27 cellular contexts compared by ENCODE assay signal in the genomic region with DNA sequence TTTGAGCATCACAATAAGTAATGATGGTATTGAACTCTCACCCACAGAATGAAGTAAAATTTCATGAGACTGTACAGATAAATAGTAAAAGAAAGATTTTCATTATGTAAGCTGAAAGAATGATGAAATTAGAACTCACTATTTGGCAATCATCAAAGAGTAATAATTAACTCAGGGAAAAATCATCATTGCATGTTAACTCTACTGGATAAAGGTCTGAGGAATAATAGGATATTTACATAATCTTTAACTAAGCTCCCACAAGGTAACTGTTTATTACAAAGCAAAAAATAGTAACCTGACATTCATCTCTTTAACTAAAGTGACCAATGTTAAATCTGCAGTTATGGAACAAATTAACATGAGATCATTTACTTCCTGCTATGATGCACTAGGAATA.
"Had no signal": no experiment of that assay in that cellular context is flagged by ENCODE, and none has a peak within 500 bp of the region (broad histone marks: within the 10 kb centered on the region; RNA-seq: fewer than 3 reads in every experiment).

No MANE protein-coding gene starts in this region.

- FAIRE-seq: endometrium had no signal

- H3K9me3 Mint-ChIP-seq: central memory CD8-positive, alpha-beta T cell; effector memory CD8-positive, alpha-beta T cell had no signal

- H3K4me3 ChIP-seq: colonic mucosa, esophagus squamous epithelium, gastrocnemius medialis, heart left ventricle, hepatocyte, left ventricle myocardium inferior, lower lobe of right lung, mucosa of descending colon had no signal

- H3K36me3 ChIP-seq: colonic mucosa, esophagus squamous epithelium, gastrocnemius medialis, heart left ventricle, left ventricle myocardium inferior, lower lobe of right lung had no signal

- H3K27ac ChIP-seq: colonic mucosa, epithelial cell of prostate, esophagus squamous epithelium, gastrocnemius medialis, heart left ventricle, hepatocyte, left ventricle myocardium inferior, lower lobe of right lung had no signal

- ATAC-seq: effector memory CD8-positive, alpha-beta T cell; esophagus mucosa; gastrocnemius medialis; heart left ventricle; left cardiac atrium; lower lobe of right lung; mucosa of descending colon had no signal

- H3K9me3 ChIP-seq: colonic mucosa, esophagus squamous epithelium, gastrocnemius medialis, heart left ventricle, lower lobe of right lung, mucosa of descending colon had no signal

- H3K27ac Mint-ChIP-seq: dendritic cell treated with granulocyte-macrophage colony-stimulating factor and Interleukin-4, amounts not matched to agents 40 ng/mL and 50 ng/mL, for 4 days; effector memory CD8-positive, alpha-beta T cell; immature natural killer cell; mesothelial cell of epicardium had no signal

- H3K27me3 ChIP-seq: colonic mucosa, esophagus squamous epithelium, gastrocnemius medialis, heart left ventricle, hepatocyte had no signal

- H3K4me1 ChIP-seq: colonic mucosa, esophagus squamous epithelium, gastrocnemius medialis, heart left ventricle, left ventricle myocardium inferior, lower lobe of right lung had no signal

- DNase-seq: cerebellar nuclear complex; colonic mucosa; cortex of kidney; effector CD8-positive, alpha-beta T cell; effector memory CD8-positive, alpha-beta T cell; endodermal cell; erythroblast; esophagus squamous epithelium; foreskin fibroblast; foreskin melanocyte; gastrocnemius medialis; heart left ventricle; hypothalamus; immature natural killer cell; islet precursor cell; left cardiac atrium; left ventricle myocardium inferior; lower lobe of right lung; mesenchymal stem cell; mucosa of descending colon had no signal

- H3K4me3 Mint-ChIP-seq: central memory CD8-positive, alpha-beta T cell; dendritic cell treated with granulocyte-macrophage colony-stimulating factor and Interleukin-4, amounts not matched to agents 40 ng/mL and 50 ng/mL, for 4 days; effector memory CD8-positive, alpha-beta T cell; endodermal cell; immature natural killer cell; mesothelial cell of epicardium had no signal

- H3K27me3 Mint-ChIP-seq: central memory CD8-positive, alpha-beta T cell; dendritic cell treated with granulocyte-macrophage colony-stimulating factor and Interleukin-4, amounts not matched to agents 40 ng/mL and 50 ng/mL, for 4 days; effector memory CD8-positive, alpha-beta T cell had no signal

- H3K36me3 Mint-ChIP-seq: immature natural killer cell, mesothelial cell of epicardium had no signal

- H3K4me1 Mint-ChIP-seq: central memory CD8-positive, alpha-beta T cell; endodermal cell; immature natural killer cell had no signal
